Comparison of ENCODE assay signal across 8 cellular contexts in genomic region chr5:134145779-134146581, GRCh38. TPM values are rescaled to one million over a fixed set of nuclear protein-coding genes. Genes with fewer than 3 reads are reported as not detected.
DNase-seq lines count a peak whose midpoint lies in the region; ATAC-seq, FAIRE-seq and TF ChIP-seq lines count a peak whose summit lies in the region.

No MANE protein-coding gene starts in this region.

- peak; percentile 24 to 45 for DNase-seq in NCI-H2081 (lab: John Stamatoyannopoulos, UW)
- DNase-seq in NCI-H2081 treated with DMSO at 0.1 percent for 48 hours (lab: John Stamatoyannopoulos, UW): no peak
- DNase-seq in NT2/D1 (ENCODE audit: low read depth, low spot score): peak; percentile 54
- peak; percentile 46 for DNase-seq in activated CD8-positive, alpha-beta memory T cell treated with anti-CD3 and anti-CD28 coated beads, Interleukin-2, amount 50 U/mL, for 1 hour (ENCODE audit: extremely low read depth)
- DNase-seq in endothelial cell of umbilical vein (ENCODE audit: low read depth, low spot score): peak; percentile 69
- DNase-seq in mucosa of descending colon: peak; percentile 61 to 93 (median 85)
- peak; percentile 69 to 76 for DNase-seq in stimulated activated CD8-positive, alpha-beta memory T cell treated with anti-CD3 and anti-CD28 coated beads, Interleukin-7, amount 100 ng/mL, for 1 hour (ENCODE audit: low read depth in 2 of 2)

- CTCF ChIA-PET in endothelial cell of umbilical vein (lab: Charles Lee): interaction anchor here (1.0 to 15.2 kb wide), 10 partner anchors 10 to 143 kb away, joined by 3 to 517 read pairs (median 6); partner anchors contain the start of gene TCF7

- H3K4me2 ChIP-seq in endothelial cell of umbilical vein (ENCODE audit: insufficient read depth, low read length): no peak overlapping the region

- H3K9me3 ChIP-seq in NT2/D1 (ENCODE audit: insufficient read depth, low read length): no peaks in the 10 kb centered on the region
- H3K9me3 ChIP-seq in endothelial cell of umbilical vein (replicated peaks; ENCODE audit: control insufficient read depth, insufficient read depth, low read length): no peaks in the 10 kb centered on the region
- no peaks in the 10 kb centered on the region for H3K9me3 ChIP-seq in mucosa of descending colon

- FAIRE-seq in endothelial cell of umbilical vein (lab: Jason Lieb, UNC): peak; percentile 96

- TF ChIP-seq POLR2A in endothelial cell of umbilical vein (IDR thresholded peaks at IDR 0.05; ENCODE audit: low read depth, low read length): no peak

- no peak overlapping the region for H2AFZ ChIP-seq in endothelial cell of umbilical vein (ENCODE audit: low read depth, low read length)

- H3K27ac ChIP-seq in endothelial cell of umbilical vein (ENCODE audit: insufficient read depth, low read depth, low read length): no peak overlapping the region

- H3K9me1 ChIP-seq in endothelial cell of umbilical vein (replicated peaks; ENCODE audit: control insufficient read depth, extremely low read depth, insufficient read depth, low read length): no peaks in the 10 kb centered on the region

- H3K36me3 ChIP-seq in NT2/D1 (ENCODE audit: insufficient read depth, insufficient read length, low read length) (peaks cover 92% of the 10 kb centered on the region), endothelial cell of umbilical vein (ENCODE audit: control insufficient read depth in 2 of 2, extremely low read depth in 1 of 2, insufficient read depth in 2 of 2, low read length in 2 of 2) (peaks cover 16 to 37% of the 10 kb centered on the region in 2 experiments), mucosa of descending colon (ENCODE audit: low read depth) (no peaks in the 10 kb centered on the region)

- dilution Hi-C loops in endothelial cell of umbilical vein (cut with MboI; ENCODE audit: extremely low pct_ligation_motif_present, low sequenced_read_pairs): no loop called here

- no peaks in the 10 kb centered on the region for H4K20me1 ChIP-seq in endothelial cell of umbilical vein (replicated peaks; ENCODE audit: control insufficient read depth, extremely low read depth, insufficient read depth, low read length)

- no peaks in the 10 kb centered on the region for H3K27me3 ChIP-seq in NT2/D1 (ENCODE audit: insufficient read depth, insufficient read length)
- H3K27me3 ChIP-seq in endothelial cell of umbilical vein (ENCODE audit: control insufficient read depth in 2 of 2, insufficient read depth in 2 of 2, low read length in 2 of 2): no peaks in the 10 kb centered on the region

- ATAC-seq in HG03135 (IDR thresholded peaks at IDR 0.05; ENCODE audit: unreplicated experiment) (peak; percentile 70), mucosa of descending colon (peak; percentile 88)

- H3K4me1 ChIP-seq in NT2/D1 (ENCODE audit: insufficient read depth, insufficient read length) (peaks cover 10% of the 10 kb centered on the region), endothelial cell of umbilical vein (ENCODE audit: control insufficient read depth, extremely low read depth, insufficient read depth, low read length) (no peaks in the 10 kb centered on the region), mucosa of descending colon (ENCODE audit: low read depth) (no peaks in the 10 kb centered on the region)

- H3K4me3 ChIP-seq in NT2/D1 (ENCODE audit: insufficient read length, low read depth) (no peak overlapping the region), endothelial cell of umbilical vein (replicated peaks in 1 of 3; ENCODE audit: insufficient read depth in 1 of 3, low read depth in 1 of 3, low read length in 3 of 3) (no peak overlapping the region), mucosa of descending colon (no peak overlapping the region)

- H3K9ac ChIP-seq in NT2/D1 (ENCODE audit: insufficient read length, low read depth) (no peak overlapping the region), endothelial cell of umbilical vein (replicated peaks; ENCODE audit: extremely low read depth, insufficient read depth, low read length) (no peak overlapping the region)

- TF ChIP-seq CTCF in endothelial cell of umbilical vein (IDR thresholded peaks at IDR 0.05; ENCODE audit: extremely low read depth in 1 of 2, insufficient read depth in 1 of 2, low read depth in 1 of 2, low read length in 2 of 2) (peak; percentile 83 to 93), mucosa of descending colon (IDR thresholded peaks at IDR 0.05) (peak; percentile 97)

- POLR2A ChIA-PET in endothelial cell of umbilical vein (lab: Charles Lee): no interaction called here

- no TSS peak for BruUV-seq in endothelial cell of umbilical vein (replicated peaks; lab: Mats Ljungman, UMichigan)

- intact Hi-C loops in endothelial cell of umbilical vein (cut with micrococcal nuclease) (loop anchor here (1.0 kb wide), 1 partner anchor 107 kb away; no protein-coding TSS in a partner anchor), mucosa of descending colon (cut with DNase I, micrococcal nuclease) (loop anchor here (10.0 kb wide), 1 partner anchor 101 kb away; no protein-coding TSS in a partner anchor)

- peaks cover 17% of the 10 kb centered on the region for H3K79me2 ChIP-seq in endothelial cell of umbilical vein (ENCODE audit: control insufficient read depth, insufficient read depth, low read length)

TF ChIP-seq in endothelial cell of umbilical vein, 7 proteins besides CTCF, POLR2A, EP300 and RAD21:
- TF ChIP-seq MYC (IDR thresholded peaks at IDR 0.05; ENCODE audit: low read depth, low read length) (no peak), POLR2AphosphoS5 (IDR thresholded peaks at IDR 0.05; ENCODE audit: insufficient read depth, low read depth, low read length) (no peak), FOS (IDR thresholded peaks at IDR 0.05; ENCODE audit: borderline replicate concordance, insufficient read depth, low read length) (no peak), MAX (IDR thresholded peaks at IDR 0.05; ENCODE audit: insufficient read depth, insufficient read length) (no peak), GATA2 (IDR thresholded peaks at IDR 0.05; ENCODE audit: insufficient read depth, insufficient read length, low read depth, low read length) (no peak), JUN (IDR thresholded peaks at IDR 0.05; ENCODE audit: borderline replicate concordance, insufficient read depth, insufficient read length, low read depth) (no peak), EZH2 (IDR thresholded peaks at IDR 0.05; ENCODE audit: borderline replicate concordance, low read depth, low read length, severe bottlenecking) (no peak)

RNA-seq across cellular contexts. Expression of gene SKP1, which starts 30.8 kb away (rescaled TPM):
- total RNA-seq in endothelial cell of umbilical vein: 311 and 320 TPM in 2 replicates
- polyA plus RNA-seq in endothelial cell of umbilical vein: 136 and 214 TPM in 2 replicates
- 328 and 349 TPM in 2 replicates for polyA plus RNA-seq in endothelial cell of umbilical vein (2011; cell fraction: cytosol; rRNA removed)
- 166 and 214 TPM in 2 replicates for polyA plus RNA-seq in endothelial cell of umbilical vein (2011; cell fraction: nucleus; rRNA removed)
- 542 and 646 TPM in 2 replicates for polyA plus RNA-seq in endothelial cell of umbilical vein (2012)
- polyA minus RNA-seq in endothelial cell of umbilical vein: 140 and 142 TPM in 2 replicates
- polyA minus RNA-seq in endothelial cell of umbilical vein (2011; cell fraction: cytosol; rRNA and poly(A)+ RNA removed): 93.9 TPM
- 72.8 and 81.6 TPM in 2 replicates for polyA minus RNA-seq in endothelial cell of umbilical vein (2011; cell fraction: nucleus; rRNA and poly(A)+ RNA removed)
- total RNA-seq in mucosa of descending colon: 100 to 1,000 TPM; 241 to 316 (median 281) TPM

RNA-seq across cellular contexts. Expression of gene TCF7, which starts 31.5 kb away (rescaled TPM):
- total RNA-seq in endothelial cell of umbilical vein: 2.3 and 2.5 TPM in 2 replicates
- 1.5 and 1.8 TPM in 2 replicates for polyA plus RNA-seq in endothelial cell of umbilical vein
- 2.0 and 2.1 TPM in 2 replicates for polyA plus RNA-seq in endothelial cell of umbilical vein (2011; cell fraction: cytosol; rRNA removed)
- 2.2 and 2.3 TPM in 2 replicates for polyA plus RNA-seq in endothelial cell of umbilical vein (2011; cell fraction: nucleus; rRNA removed)
- 2.2 and 2.6 TPM in 2 replicates for polyA plus RNA-seq in endothelial cell of umbilical vein (2012)
- polyA minus RNA-seq in endothelial cell of umbilical vein: 2.7 and 6.1 TPM in 2 replicates
- not detected for polyA minus RNA-seq in endothelial cell of umbilical vein (2011; cell fraction: cytosol; rRNA and poly(A)+ RNA removed)
- polyA minus RNA-seq in endothelial cell of umbilical vein (2011; cell fraction: nucleus; rRNA and poly(A)+ RNA removed): 2.5 and 2.6 TPM in 2 replicates
- 1 to 10 TPM; 1.9 to 6.8 (median 4.4) TPM for total RNA-seq in mucosa of descending colon
